In the genomic region with DNA sequence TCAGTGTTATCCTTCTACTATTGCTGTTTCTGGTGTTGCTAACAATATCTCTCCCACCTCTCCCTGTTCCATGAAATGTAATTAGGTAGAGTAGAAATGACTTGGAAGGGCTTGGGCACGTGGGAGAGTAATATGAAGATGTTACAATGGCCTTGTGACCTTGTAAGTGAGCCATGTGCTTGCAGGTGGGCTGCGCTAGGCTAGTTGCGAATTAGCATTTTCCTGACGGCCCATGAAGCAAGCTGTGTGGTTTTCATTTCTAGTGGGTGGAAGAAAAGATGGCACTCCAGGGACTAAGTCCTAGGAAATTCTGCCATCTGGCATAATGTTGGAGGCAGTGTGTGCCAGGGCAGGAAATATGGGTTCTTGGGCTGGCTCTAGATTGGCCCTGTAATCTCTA, we compare ENCODE assay signal across 10 cellular contexts.
"Had no signal": no experiment of that assay in that cellular context is flagged by ENCODE, and none has a peak within 500 bp of the region (broad histone marks: within the 10 kb centered on the region; RNA-seq: fewer than 3 reads in every experiment).

No MANE protein-coding gene starts in this region.

- H3K27me3 ChIP-seq: heart left ventricle, ovary, right lobe of liver had no signal

- H3K4me1 ChIP-seq: lower lobe of right lung, right lobe of liver had no signal

- H3K4me3 Mint-ChIP-seq: activated naive CD8-positive, alpha-beta T cell; dendritic cell treated with granulocyte-macrophage colony-stimulating factor and Interleukin-4, amounts not matched to agents 40 ng/mL and 50 ng/mL, for 4 days; endodermal cell had no signal

- H3K27me3 Mint-ChIP-seq: activated naive CD8-positive, alpha-beta T cell had no signal

- H3K36me3 ChIP-seq: heart left ventricle, lower lobe of right lung, ovary, right lobe of liver, thoracic aorta had no signal

- H3K9me3 Mint-ChIP-seq: dendritic cell treated with granulocyte-macrophage colony-stimulating factor and Interleukin-4, amounts not matched to agents 40 ng/mL and 50 ng/mL, for 4 days; endodermal cell; nephron had no signal

- H3K4me3 ChIP-seq: heart left ventricle, lower lobe of right lung, mucosa of descending colon, ovary, right lobe of liver, thoracic aorta had no signal

- DNase-seq: lower lobe of right lung, ovary had no signal

- H3K27ac ChIP-seq: lower lobe of right lung, ovary, right lobe of liver, thoracic aorta had no signal

- H3K36me3 Mint-ChIP-seq: activated naive CD8-positive, alpha-beta T cell had no signal

- H3K9me3 ChIP-seq: heart left ventricle, lower lobe of right lung, mucosa of descending colon, ovary, right lobe of liver, thoracic aorta had no signal

- H3K27ac Mint-ChIP-seq: activated naive CD8-positive, alpha-beta T cell; dendritic cell treated with granulocyte-macrophage colony-stimulating factor and Interleukin-4, amounts not matched to agents 40 ng/mL and 50 ng/mL, for 4 days; endodermal cell had no signal
